ENCODE assay signal across 8 cellular contexts in genomic region chr1:157691285-157691920, GRCh38. TPM values are rescaled to one million over a fixed set of nuclear protein-coding genes. Genes with fewer than 3 reads are reported as not detected.
DNase-seq lines count a peak whose midpoint lies in the region; ATAC-seq and TF ChIP-seq lines count a peak whose summit lies in the region.

No MANE protein-coding gene starts in this region.

- peaks cover 0 to 6% (median 0%) of the 10 kb centered on the region in 9 donors for H3K27me3 ChIP-seq in heart left ventricle
- H3K27me3 ChIP-seq in colonic mucosa = no peaks in the 10 kb centered on the region

- H3K4me1 ChIP-seq in heart left ventricle (no peaks in the 10 kb centered on the region), colonic mucosa (no peaks in the 10 kb centered on the region)

- H3K27ac Mint-ChIP-seq in nephron = no peak overlapping the region
- no peak overlapping the region for H3K27ac Mint-ChIP-seq in activated CD4-positive, alpha-beta memory T cell treated with anti-CD3 and anti-CD28 coated beads, Interleukin-2, amount 10 ng/mL, durations not matched to agents 7 days and 5 days

- H3K27me3 Mint-ChIP-seq in nephron (ENCODE audit: low read depth) = peaks cover 9% of the 10 kb centered on the region
- H3K27me3 Mint-ChIP-seq in activated CD4-positive, alpha-beta memory T cell treated with anti-CD3 and anti-CD28 coated beads, Interleukin-2, amount 10 ng/mL, durations not matched to agents 7 days and 5 days = no peaks in the 10 kb centered on the region

- H3K9me3 ChIP-seq in heart left ventricle = no peaks in the 10 kb centered on the region
- H3K9me3 ChIP-seq in colonic mucosa = no peaks in the 10 kb centered on the region

- ATAC-seq in heart left ventricle = no peak
- no peak for ATAC-seq in left ventricle myocardium superior

- TF ChIP-seq CTCF in heart left ventricle (IDR thresholded peaks at IDR 0.05) (peak in 7 of 12 donors; percentile 16 to 42 (median 31)), colonic mucosa (IDR thresholded peaks at IDR 0.05) (peak; percentile 22), nephron (IDR thresholded peaks at IDR 0.05; ENCODE audit: unreplicated experiment in 3 of 3) (peak; percentile 61 to 65 (median 62))

- H3K4me3 ChIP-seq in heart left ventricle = no peak overlapping the region
- no peak overlapping the region for H3K4me3 ChIP-seq in colonic mucosa

- H3K27ac ChIP-seq in heart left ventricle (no peak overlapping the region), colonic mucosa (no peak overlapping the region)

- CTCF ChIA-PET in activated CD4-positive, alpha-beta memory T cell treated with anti-CD3 and anti-CD28 coated beads, Interleukin-2, amount 10 ng/mL, durations not matched to agents 7 days and 5 days (lab: Charles Lee) = interaction anchor here (1.0 to 2.1 kb wide), 3 partner anchors 111 to 321 kb away, joined by 3 to 14 read pairs (median 3); no protein-coding TSS in a partner anchor

- no peaks in the 10 kb centered on the region for H3K36me3 Mint-ChIP-seq in nephron (ENCODE audit: low read depth)
- no peaks in the 10 kb centered on the region for H3K36me3 Mint-ChIP-seq in activated CD4-positive, alpha-beta memory T cell treated with anti-CD3 and anti-CD28 coated beads, Interleukin-2, amount 10 ng/mL, durations not matched to agents 7 days and 5 days (ENCODE audit: low read depth)

- no peak for TF ChIP-seq POLR2A in heart left ventricle (IDR thresholded peaks at IDR 0.05)

- no peaks in the 10 kb centered on the region for H3K36me3 ChIP-seq in heart left ventricle
- H3K36me3 ChIP-seq in colonic mucosa = no peaks in the 10 kb centered on the region

- no peaks in the 10 kb centered on the region for H3K4me1 Mint-ChIP-seq in nephron
- no peaks in the 10 kb centered on the region for H3K4me1 Mint-ChIP-seq in activated CD4-positive, alpha-beta memory T cell treated with anti-CD3 and anti-CD28 coated beads, Interleukin-2, amount 10 ng/mL, durations not matched to agents 7 days and 5 days

- no peak overlapping the region for H3K4me3 Mint-ChIP-seq in nephron
- no peak overlapping the region for H3K4me3 Mint-ChIP-seq in activated CD4-positive, alpha-beta memory T cell treated with anti-CD3 and anti-CD28 coated beads, Interleukin-2, amount 10 ng/mL, durations not matched to agents 7 days and 5 days

- H3K9ac ChIP-seq in colonic mucosa (ENCODE audit: low read depth in 2 of 2, low read length in 2 of 2) = no peak overlapping the region

- WGBS in heart left ventricle, 4 donors = 34 to 40% (median 36%) methylated on average over 5 of the region's 5 CpGs

- no peak for DNase-seq in heart left ventricle
- DNase-seq in left ventricle myocardium superior = no peak
- DNase-seq in NCI-H510A treated with DMSO at 0.1 percent for 48 hours (lab: John Stamatoyannopoulos, UW) = peak; percentile 61
- DNase-seq in colonic mucosa = no peak
- DNase-seq in activated effector memory CD4-positive, alpha-beta T cell treated with Interleukin-2 at 50 U/mL for 16 hours = no peak
- no peak for DNase-seq in activated CD4-positive, alpha-beta memory T cell treated with anti-CD3 and anti-CD28 coated beads, Interleukin-2, amount 10 ng/mL, durations not matched to agents 7 days and 5 days
- no peak for DNase-seq in GM19240 (ENCODE audit: insufficient read length, low spot score)

- intact Hi-C loops in heart left ventricle (cut with DNase I) (loop anchor here in 1 of 10 donors (5.0 kb wide), 1 partner anchor 109 kb away; no protein-coding TSS in a partner anchor), left ventricle myocardium superior (cut with micrococcal nuclease) (no loop called here), colonic mucosa (cut with DNase I) (no loop called here)

- POLR2A ChIA-PET in activated CD4-positive, alpha-beta memory T cell treated with anti-CD3 and anti-CD28 coated beads, Interleukin-2, amount 10 ng/mL, durations not matched to agents 7 days and 5 days (lab: Charles Lee) = no interaction called here

- no peaks in the 10 kb centered on the region for H3K9me3 Mint-ChIP-seq in nephron
- no peaks in the 10 kb centered on the region for H3K9me3 Mint-ChIP-seq in activated CD4-positive, alpha-beta memory T cell treated with anti-CD3 and anti-CD28 coated beads, Interleukin-2, amount 10 ng/mL, durations not matched to agents 7 days and 5 days

RNA-seq across cellular contexts. Expression of gene FCRL3, which starts 9.2 kb away (rescaled TPM):
- total RNA-seq in heart left ventricle (1 to 10 TPM in 2 of 9 donors, under 1 TPM in 1, not detected in 6; 0.20 to 1.4 (median 1.0) TPM), left ventricle myocardium superior (not detected), colonic mucosa (under 1 TPM; 0.16 to 0.49 TPM)
- under 1 TPM in 1 of 2 donors, not detected in 1; 0.04 TPM for polyA plus RNA-seq in heart left ventricle
- under 1 TPM; 0.15 to 0.73 TPM for total RNA-seq in activated CD4-positive, alpha-beta memory T cell treated with anti-CD3 and anti-CD28 coated beads, Interleukin-2, amount 10 ng/mL, durations not matched to agents 7 days and 5 days
